ENCODE assay signal across 19 cellular contexts in genomic region chr6:12064125-12064524, GRCh38. TPM values are rescaled to one million over a fixed set of nuclear protein-coding genes. Genes with fewer than 3 reads are reported as not detected.
DNase-seq lines count a peak whose midpoint lies in the region; ATAC-seq and TF ChIP-seq lines count a peak whose summit lies in the region.
"Had no signal": no experiment of that assay in that cellular context is flagged by ENCODE, and none has a peak within 500 bp of the region (broad histone marks: within the 10 kb centered on the region; RNA-seq: fewer than 3 reads in every experiment).

No MANE protein-coding gene starts in this region.

- no peak overlapping the region for H2AFZ ChIP-seq in OCI-LY3 (ENCODE audit: low read depth, low read length)
- H2AFZ ChIP-seq: hepatocyte had no signal

- no peak for ATAC-seq in GM18868 (IDR thresholded peaks at IDR 0.05; ENCODE audit: unreplicated experiment)
- ATAC-seq: CD8-positive, alpha-beta T cell had no signal

- DNase-seq in AG20443 (ENCODE audit: low spot score), result peak; percentile 40
- peak; percentile 79 for DNase-seq in ELR (ENCODE audit: low read depth)
- peak; percentile 20 for DNase-seq in fibroblast of the aortic adventitia (ENCODE audit: low read depth)
- DNase-seq in HEK293T (ENCODE audit: extremely low spot score), result no peak
- DNase-seq in GM13976 (ENCODE audit: low spot score), result no peak
- no peak for DNase-seq in OCI-M1 (lab: John Stamatoyannopoulos, UW)
- DNase-seq: activated CD4-positive, alpha-beta T cell treated with anti-CD3 and anti-CD28 coated beads, Interleukin-2, amount 50 U/mL, for 4 hours; activated gamma-delta T cell treated with Interleukin-2 at 50 U/mL for 16 hours; CD8-positive, alpha-beta T cell; Kasumi-1; midbrain; NCI-H1436; NCI-H226; nucleus accumbens; stimulated activated CD4-positive, alpha-beta T cell treated with anti-CD3 and anti-CD28 coated beads, Interleukin-4, amount 100 ng/mL, for 24 hours had no signal

- in situ Hi-C loops in GM13976 (cut with MboI; ENCODE audit: low sequenced_read_pairs, unreplicated experiment), result loop anchor here (10.0 kb wide), 1 partner anchor 49 kb away; the partner anchor contains the start of gene HIVEP1

- H3K9ac ChIP-seq in OCI-LY3 (ENCODE audit: low read length), result no peak overlapping the region

- H4K20me1 ChIP-seq in OCI-LY3 (ENCODE audit: insufficient read depth, low read length), result peaks cover 12% of the 10 kb centered on the region; the same call in 1 of the 2 replicates

- peaks cover 39% of the 10 kb centered on the region for H3K79me2 ChIP-seq in OCI-LY3 (ENCODE audit: low read length)

- POLR2A ChIA-PET in HEK293T (lab: Yijun Ruan, JAX), result no interaction called here

- CTCF ChIA-PET in HEK293T (lab: Yijun Ruan, JAX), result interaction anchor here (0.9 kb wide), 1 partner anchor 143 kb away, joined by 3 read pairs; no protein-coding TSS in a partner anchor

- no peak overlapping the region for H3K4me3 ChIP-seq in OCI-LY3 (ENCODE audit: low read length)
- no peak overlapping the region for H3K4me3 ChIP-seq in fibroblast of the aortic adventitia (ENCODE audit: low read depth, low read length)
- H3K4me3 ChIP-seq: hepatocyte, SJSA1 had no signal

- TF ChIP-seq CTCF in OCI-LY3 (IDR thresholded peaks at IDR 0.05; ENCODE audit: low read depth, low read length) (no peak), fibroblast of the aortic adventitia (IDR thresholded peaks at IDR 0.05; ENCODE audit: insufficient read depth, low read length) (no peak), GM13976 (IDR thresholded peaks at IDR 0.05; ENCODE audit: borderline replicate concordance, control extremely low read depth, extremely low read depth, insufficient read depth, missing control alignments) (no peak)

- H3K4me2 ChIP-seq in OCI-LY3 (ENCODE audit: low read length), result peak overlapping the region; percentile 70
- H3K4me2 ChIP-seq: hepatocyte had no signal

- H3K27me3 ChIP-seq in OCI-LY3 (ENCODE audit: low read depth, low read length), result no peaks in the 10 kb centered on the region
- H3K27me3 ChIP-seq: hepatocyte, SJSA1 had no signal

- H3K9me3 ChIP-seq in OCI-LY3 (ENCODE audit: insufficient read depth, low read length), result no peaks in the 10 kb centered on the region
- H3K9me3 ChIP-seq: SJSA1 had no signal

- no peaks in the 10 kb centered on the region for H3K36me3 ChIP-seq in OCI-LY3 (replicated peaks; ENCODE audit: low read depth, low read length)
- H3K36me3 ChIP-seq: SJSA1 had no signal

- no peak overlapping the region for H3K27ac ChIP-seq in OCI-LY3 (ENCODE audit: low read length)
- H3K27ac ChIP-seq: hepatocyte, SJSA1 had no signal

- H3K4me1 ChIP-seq in OCI-LY3 (ENCODE audit: low read length), result peaks cover 55% of the 10 kb centered on the region
- H3K4me1 ChIP-seq: SJSA1 had no signal

TF ChIP-seq in HEK293T, 16 proteins besides CTCF, POLR2A, EP300 and RAD21:
- TF ChIP-seq LEF1 (IDR thresholded peaks at IDR 0.05; ENCODE audit: borderline replicate concordance), result no peak
- no peak for TF ChIP-seq HDGF (IDR thresholded peaks at IDR 0.05; ENCODE audit: borderline replicate concordance)
- no peak for TF ChIP-seq FOXK2 (IDR thresholded peaks at IDR 0.05)
- no peak for TF ChIP-seq SP1 (IDR thresholded peaks at IDR 0.05)
- TF ChIP-seq FOXM1 (IDR thresholded peaks at IDR 0.05; ENCODE audit: borderline replicate concordance), result no peak
- no peak for TF ChIP-seq TARDBP (IDR thresholded peaks at IDR 0.05)
- no peak for TF ChIP-seq L3MBTL2 (conservative IDR thresholded peaks at IDR 0.05)
- no peak for TF ChIP-seq FOXA1 (IDR thresholded peaks at IDR 0.05)
- TF ChIP-seq, protein P1, sequence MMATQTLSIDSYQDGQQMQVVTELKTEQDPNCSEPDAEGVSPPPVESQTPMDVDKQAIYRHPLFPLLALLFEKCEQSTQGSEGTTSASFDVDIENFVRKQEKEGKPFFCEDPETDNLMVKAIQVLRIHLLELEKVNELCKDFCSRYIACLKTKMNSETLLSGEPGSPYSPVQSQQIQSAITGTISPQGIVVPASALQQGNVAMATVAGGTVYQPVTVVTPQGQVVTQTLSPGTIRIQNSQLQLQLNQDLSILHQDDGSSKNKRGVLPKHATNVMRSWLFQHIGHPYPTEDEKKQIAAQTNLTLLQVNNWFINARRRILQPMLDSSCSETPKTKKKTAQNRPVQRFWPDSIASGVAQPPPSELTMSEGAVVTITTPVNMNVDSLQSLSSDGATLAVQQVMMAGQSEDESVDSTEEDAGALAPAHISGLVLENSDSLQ (IDR thresholded peaks at IDR 0.05), result no peak
- TF ChIP-seq ARNT (IDR thresholded peaks at IDR 0.05), result no peak
- TF ChIP-seq CTBP1 (IDR thresholded peaks at IDR 0.05; ENCODE audit: borderline replicate concordance), result no peak
- no peak for TF ChIP-seq NFRKB (IDR thresholded peaks at IDR 0.05)
- no peak for TF ChIP-seq ELF4 (IDR thresholded peaks at IDR 0.05)
- TF ChIP-seq ZNF384 (IDR thresholded peaks at IDR 0.05), result no peak
- TF ChIP-seq BHLHE40 (IDR thresholded peaks at IDR 0.05; ENCODE audit: borderline replicate concordance), result no peak
- no peak for TF ChIP-seq SUZ12 (IDR thresholded peaks at IDR 0.05)
TF ChIP-seq in HEK293T: peak in this region for 0.

RNA-seq across cellular contexts. Expression of gene HIVEP1, which starts 52.0 kb away (rescaled TPM):
- total RNA-seq in fibroblast of the aortic adventitia (ENCODE audit: low replicate concordance), result 21.3 and 21.8 TPM in 2 replicates

Comparison
In these comparisons a context has a peak if more than half of its experiments do, and no peak if none do; other contexts are left out.
1. DNase-seq: peak in AG20443 (single experiment), ELR (single experiment) and fibroblast of the aortic adventitia (single experiment); none in HEK293T (single experiment), GM13976 (single experiment) and OCI-M1 (single experiment).